ENCODE assay signal across 28 cellular contexts in the genomic region with DNA sequence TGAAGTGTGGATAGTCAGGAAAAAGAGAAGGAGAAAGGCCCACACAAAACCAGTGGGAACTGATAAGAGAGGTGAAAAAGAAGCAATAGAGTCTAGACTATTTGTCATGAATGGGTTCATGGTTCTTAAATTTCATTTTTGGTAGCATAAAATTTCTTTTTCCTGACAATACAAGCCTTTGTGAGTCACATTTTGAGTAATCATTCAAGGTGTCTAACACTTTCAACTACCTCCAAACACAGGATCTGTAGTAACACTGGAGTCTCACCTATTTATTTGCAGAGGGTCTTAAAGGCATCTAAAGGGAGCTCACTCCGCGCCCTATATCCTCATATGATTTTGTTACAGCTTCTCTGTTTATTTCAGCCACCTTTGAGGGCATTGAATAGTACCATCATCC.
DNase-seq lines count a peak whose midpoint lies in the region; ATAC-seq, FAIRE-seq and TF ChIP-seq lines count a peak whose summit lies in the region.
"Had no signal": no experiment of that assay in that cellular context is flagged by ENCODE, and none has a peak within 500 bp of the region (broad histone marks: within the 10 kb centered on the region; RNA-seq: fewer than 3 reads in every experiment).

No MANE protein-coding gene starts in this region.

- H3K9me2 ChIP-seq in PC-3 (replicated peaks; ENCODE audit: low read length): no peaks in the 10 kb centered on the region

- no peak for TF ChIP-seq EP300 in K562 (IDR thresholded peaks at IDR 0.05; ENCODE audit: low read length)

- H3K9ac ChIP-seq in PC-3 (ENCODE audit: low read length) (no peak overlapping the region), K562 (ENCODE audit: insufficient read depth in 1 of 2, low read depth in 2 of 2, low read length in 2 of 2) (no peak overlapping the region), trophoblast cell (ENCODE audit: low read length) (no peak overlapping the region)
- H3K9ac ChIP-seq: BLaER1 treated with 17β-estradiol and CSF1 and Interleukin-3, amounts not matched to agents 10 nM and 100 nM had no signal

- H2AK5ac ChIP-seq in trophoblast cell (ENCODE audit: low read length): no peak overlapping the region

- peaks cover 13% of the 10 kb centered on the region for H3K4me1 Mint-ChIP-seq in activated naive CD4-positive, alpha-beta T cell treated with anti-CD3 and anti-CD28 coated beads, Interleukin-2, amount 50 U/mL, for 24 hours
- H3K4me1 Mint-ChIP-seq in activated naive CD4-positive, alpha-beta T cell treated with anti-CD3 and anti-CD28 coated beads, Interleukin-2, amount 10 ng/mL, durations not matched to agents 7 days and 5 days: peaks cover 5% of the 10 kb centered on the region
- H3K4me1 Mint-ChIP-seq: CD8-positive, alpha-beta memory T cell had no signal

- H4K20me1 ChIP-seq in PC-3 (ENCODE audit: low read length) (no peaks in the 10 kb centered on the region), K562 (replicated peaks; ENCODE audit: control insufficient read depth, insufficient read depth, low read length) (no peaks in the 10 kb centered on the region)
- H4K20me1 ChIP-seq: BLaER1 treated with 17β-estradiol and CSF1 and Interleukin-3, amounts not matched to agents 10 nM and 100 nM had no signal

- H4K12ac ChIP-seq in trophoblast cell (ENCODE audit: low read depth, low read length): no peak overlapping the region

- H2AFZ ChIP-seq in PC-3 (ENCODE audit: low read length) (no peak overlapping the region), K562 (ENCODE audit: low read depth, low read length) (peak overlapping the region; percentile 63; the same call in 1 of the 2 replicates), trophoblast cell (ENCODE audit: insufficient read depth, low read length, poor library complexity) (no peak overlapping the region)

- in situ Hi-C loops in K562 (cut with MboI): no loop called here

- H3K9me3 ChIP-seq in PC-3 (ENCODE audit: low read length) (no peaks in the 10 kb centered on the region), K562 (replicated peaks; ENCODE audit: control insufficient read depth, insufficient read depth, low read depth, low read length) (peaks cover 2% of the 10 kb centered on the region; the same call in 1 of the 2 replicates), trophoblast cell (ENCODE audit: insufficient read depth, low read depth, low read length) (no peaks in the 10 kb centered on the region)
- H3K9me3 ChIP-seq: A549, BE2C, HAP-1 had no signal

- BruUV-seq in PC-3 (replicated peaks; lab: Mats Ljungman, UMichigan) (no TSS peak), K562 (replicated peaks; lab: Mats Ljungman, UMichigan) (no TSS peak)

- H3K36me3 ChIP-seq in PC-3 (ENCODE audit: low read depth, low read length): no peaks in the 10 kb centered on the region
- no peaks in the 10 kb centered on the region for H3K36me3 ChIP-seq in K562 (ENCODE audit: control insufficient read depth, insufficient read depth, low read length)
- no peaks in the 10 kb centered on the region for H3K36me3 ChIP-seq in trophoblast cell (ENCODE audit: control insufficient read depth in 1 of 2, insufficient read depth in 2 of 2, low read length in 2 of 2)
- H3K36me3 ChIP-seq: BE2C; BLaER1 treated with 17β-estradiol and CSF1 and Interleukin-3, amounts not matched to agents 10 nM and 100 nM; HAP-1 had no signal

- no peak overlapping the region for H3K4me3 ChIP-seq in PC-3 (ENCODE audit: low read length)
- H3K4me3 ChIP-seq in K562: no peak overlapping the region
- no peak overlapping the region for H3K4me3 ChIP-seq in trophoblast cell (ENCODE audit: low read depth, low read length)
- H3K4me3 ChIP-seq: A549; BLaER1 treated with 17β-estradiol and CSF1 and Interleukin-3, amounts not matched to agents 10 nM and 100 nM; HAP-1 had no signal

- no peak for TF ChIP-seq POLR2A in K562 (conservative IDR thresholded peaks at IDR 0.05)

- H3K4me2 ChIP-seq in PC-3 (ENCODE audit: low read length) (no peak overlapping the region), K562 (ENCODE audit: insufficient read depth, low read length) (no peak overlapping the region), trophoblast cell (ENCODE audit: low read length) (no peak overlapping the region)
- H3K4me2 ChIP-seq: A549; BLaER1 treated with 17β-estradiol and CSF1 and Interleukin-3, amounts not matched to agents 10 nM and 100 nM had no signal

- no peak for ATAC-seq in PC-3
- no peak for ATAC-seq in K562
- peak; percentile 56 for ATAC-seq in foreskin keratinocyte
- no peak for ATAC-seq in GM18511 (IDR thresholded peaks at IDR 0.05; ENCODE audit: unreplicated experiment)
- ATAC-seq: A549 had no signal

- no peak for FAIRE-seq in K562 (lab: Jason Lieb, UNC)
- FAIRE-seq: A549, D721Med, GM12891, GM18507, H54 had no signal

- H3K79me2 ChIP-seq in PC-3 (ENCODE audit: low read length) (no peaks in the 10 kb centered on the region), K562 (ENCODE audit: control insufficient read depth, insufficient read depth, low read length) (no peaks in the 10 kb centered on the region), trophoblast cell (ENCODE audit: control insufficient read depth, insufficient read depth, low read length, poor library complexity) (no peaks in the 10 kb centered on the region)

- TF ChIP-seq CTCF in PC-3 (conservative IDR thresholded peaks at IDR 0.05; ENCODE audit: low read depth, low read length): 0 out of 2 replicates have a peak, but pooled peaks have one; percentile 1
- TF ChIP-seq CTCF in K562 (IDR thresholded peaks at IDR 0.05 in 2 of 3, conservative IDR thresholded peaks at IDR 0.05 in 1 of 3; ENCODE audit: insufficient read depth in 2 of 3, low read depth in 1 of 3, low read length in 3 of 3): no peak
- no peak for TF ChIP-seq CTCF in foreskin keratinocyte (conservative IDR thresholded peaks at IDR 0.05)

- H2BK12ac ChIP-seq in trophoblast cell (ENCODE audit: low read length): no peak overlapping the region

- DNase-seq in activated naive CD4-positive, alpha-beta T cell treated with anti-CD3 and anti-CD28 coated beads, Interleukin-2, amount 10 ng/mL, durations not matched to agents 7 days and 5 days: no peak
- DNase-seq in PC-3: no peak
- no peak for DNase-seq in K562 (ENCODE audit: extremely low read depth in 1 of 4, low spot score in 3 of 4)
- DNase-seq in foreskin keratinocyte: no peak
- no peak for DNase-seq in trophoblast cell
- no peak for DNase-seq in NCI-H2196 (lab: John Stamatoyannopoulos, UW; ENCODE audit: unreplicated experiment)
- DNase-seq: 8988T; ACHN; AML-193; BE2C; CD4-positive, alpha-beta T cell; CD8-positive, alpha-beta memory T cell; DMS 273 treated with DMSO at 0.1 percent for 48 hours; DMS53; DMS79 treated with DMSO at 0.1 percent for 48 hours; GF-D8; GOT3; HFFc6 had no signal

- peak overlapping the region; percentile 84 for H3K27ac Mint-ChIP-seq in activated naive CD4-positive, alpha-beta T cell treated with anti-CD3 and anti-CD28 coated beads, Interleukin-2, amount 50 U/mL, for 24 hours
- no peak overlapping the region for H3K27ac Mint-ChIP-seq in activated naive CD4-positive, alpha-beta T cell treated with anti-CD3 and anti-CD28 coated beads, Interleukin-2, amount 10 ng/mL, durations not matched to agents 7 days and 5 days
- H3K27ac Mint-ChIP-seq: CD14-positive monocyte; CD4-positive, alpha-beta T cell; CD8-positive, alpha-beta memory T cell; HFFc6 had no signal

- no peaks in the 10 kb centered on the region for H3K27me3 ChIP-seq in PC-3 (ENCODE audit: low read length)
- H3K27me3 ChIP-seq in K562 (ENCODE audit: control insufficient read depth in 2 of 2, insufficient read depth in 2 of 2, low read length in 2 of 2): no peaks in the 10 kb centered on the region
- no peaks in the 10 kb centered on the region for H3K27me3 ChIP-seq in foreskin keratinocyte
- no peaks in the 10 kb centered on the region for H3K27me3 ChIP-seq in trophoblast cell (ENCODE audit: insufficient read depth, low read length)
- H3K27me3 ChIP-seq: BE2C; BLaER1 treated with 17β-estradiol and CSF1 and Interleukin-3, amounts not matched to agents 10 nM and 100 nM had no signal

- no peak overlapping the region for H2BK5ac ChIP-seq in trophoblast cell (ENCODE audit: low read depth, low read length, poor library complexity)

- H3K4me1 ChIP-seq in PC-3 (ENCODE audit: insufficient read depth, low read length): no peaks in the 10 kb centered on the region
- peaks cover 0 to 7% of the 10 kb centered on the region in 2 experiments; a peak in 2 of 5 replicates for H3K4me1 ChIP-seq in K562 (replicated peaks in 1 of 2; ENCODE audit: control insufficient read depth in 2 of 2, insufficient read depth in 2 of 2, low read length in 2 of 2)
- peaks cover 2% of the 10 kb centered on the region for H3K4me1 ChIP-seq in foreskin keratinocyte
- no peaks in the 10 kb centered on the region for H3K4me1 ChIP-seq in trophoblast cell (ENCODE audit: control insufficient read depth in 1 of 2, insufficient read depth in 2 of 2, low read length in 2 of 2)
- H3K4me1 ChIP-seq: A549, BE2C, HAP-1 had no signal

- intact Hi-C loops in PC-3 (cut with micrococcal nuclease): no loop called here
- intact Hi-C loops in K562 (cut with micrococcal nuclease): no loop called here

- no peak overlapping the region for H3K18ac ChIP-seq in trophoblast cell (ENCODE audit: low read length)

- no peak overlapping the region for H3K4ac ChIP-seq in trophoblast cell (ENCODE audit: low read depth, low read length)

- no peak overlapping the region for H3K14ac ChIP-seq in trophoblast cell (ENCODE audit: low read length)

- POLR2A ChIA-PET in PC-3 (lab: Charles Lee; ENCODE audit: unreplicated experiment): interaction anchor here (0.6 kb wide), 1 partner anchor 69 kb away, joined by 3 read pairs; no protein-coding TSS in a partner anchor
- POLR2A ChIA-PET in K562 (lab: Yijun Ruan, JAX): interaction anchor here (0.6 kb wide), 1 partner anchor 46 kb away, joined by 3 read pairs; no protein-coding TSS in a partner anchor

- no peak overlapping the region for H2BK120ac ChIP-seq in trophoblast cell (ENCODE audit: insufficient read depth, low read length, poor library complexity)

- no peaks in the 10 kb centered on the region for H3K79me1 ChIP-seq in trophoblast cell (ENCODE audit: low read length)

- no peak overlapping the region for H4K8ac ChIP-seq in trophoblast cell (ENCODE audit: low read depth, low read length)

- no peak overlapping the region for H3K27ac ChIP-seq in PC-3 (ENCODE audit: low read length)
- no peak overlapping the region for H3K27ac ChIP-seq in K562 (ENCODE audit: extremely low read depth, low read depth, low read length)
- no peak overlapping the region for H3K27ac ChIP-seq in foreskin keratinocyte
- no peak overlapping the region for H3K27ac ChIP-seq in trophoblast cell (ENCODE audit: low read depth, low read length)
- H3K27ac ChIP-seq: A549; BLaER1 treated with 17β-estradiol and CSF1 and Interleukin-3, amounts not matched to agents 10 nM and 100 nM had no signal

- no peak overlapping the region for H3K23ac ChIP-seq in trophoblast cell (ENCODE audit: low read length)

- H3K9me1 ChIP-seq in K562 (ENCODE audit: control insufficient read depth, insufficient read depth, low read length): no peaks in the 10 kb centered on the region

- WGBS in K562 (ENCODE audit: insufficient coverage, low coverage, missing lambda C conversion rate): 68% methylated on average over 2 of the region's 2 CpGs
- WGBS in trophoblast cell (ENCODE audit: extremely low coverage, insufficient coverage, insufficient read length): no CpG with 5 or more reads among the region's 2 CpGs

- H4K91ac ChIP-seq in trophoblast cell (ENCODE audit: low read depth, low read length): no peak overlapping the region

- no peaks in the 10 kb centered on the region for H3K9me3 Mint-ChIP-seq in activated naive CD4-positive, alpha-beta T cell treated with anti-CD3 and anti-CD28 coated beads, Interleukin-2, amount 50 U/mL, for 24 hours
- peaks cover 6% of the 10 kb centered on the region for H3K9me3 Mint-ChIP-seq in activated naive CD4-positive, alpha-beta T cell treated with anti-CD3 and anti-CD28 coated beads, Interleukin-2, amount 10 ng/mL, durations not matched to agents 7 days and 5 days
- H3K9me3 Mint-ChIP-seq: CD4-positive, alpha-beta T cell had no signal

- CTCF ChIA-PET in activated naive CD4-positive, alpha-beta T cell treated with anti-CD3 and anti-CD28 coated beads, Interleukin-2, amount 10 ng/mL, durations not matched to agents 7 days and 5 days (lab: Charles Lee): no interaction called here
- CTCF ChIA-PET in PC-3 (lab: Charles Lee): no interaction called here
- CTCF ChIA-PET in K562 (lab: Yijun Ruan, JAX; ENCODE audit: low intra/inter-chr PET ratio): no interaction called here

- no peak overlapping the region for H3K4me3 Mint-ChIP-seq in activated naive CD4-positive, alpha-beta T cell treated with anti-CD3 and anti-CD28 coated beads, Interleukin-2, amount 50 U/mL, for 24 hours
- H3K4me3 Mint-ChIP-seq in activated naive CD4-positive, alpha-beta T cell treated with anti-CD3 and anti-CD28 coated beads, Interleukin-2, amount 10 ng/mL, durations not matched to agents 7 days and 5 days: no peak overlapping the region
- H3K4me3 Mint-ChIP-seq: CD14-positive monocyte; CD4-positive, alpha-beta T cell; CD8-positive, alpha-beta memory T cell; HFFc6 had no signal

- H3K36me3 Mint-ChIP-seq in activated naive CD4-positive, alpha-beta T cell treated with anti-CD3 and anti-CD28 coated beads, Interleukin-2, amount 50 U/mL, for 24 hours: no peaks in the 10 kb centered on the region
- H3K36me3 Mint-ChIP-seq in activated naive CD4-positive, alpha-beta T cell treated with anti-CD3 and anti-CD28 coated beads, Interleukin-2, amount 10 ng/mL, durations not matched to agents 7 days and 5 days: no peaks in the 10 kb centered on the region
- H3K36me3 Mint-ChIP-seq: CD14-positive monocyte; CD8-positive, alpha-beta memory T cell had no signal

- TF ChIP-seq RAD21 in K562 (CRISPR knock-in tag; conservative IDR thresholded peaks at IDR 0.05 in 1 of 2, IDR thresholded peaks at IDR 0.05 in 1 of 2): no peak

- peaks cover 3% of the 10 kb centered on the region for H3K27me3 Mint-ChIP-seq in activated naive CD4-positive, alpha-beta T cell treated with anti-CD3 and anti-CD28 coated beads, Interleukin-2, amount 50 U/mL, for 24 hours
- H3K27me3 Mint-ChIP-seq in activated naive CD4-positive, alpha-beta T cell treated with anti-CD3 and anti-CD28 coated beads, Interleukin-2, amount 10 ng/mL, durations not matched to agents 7 days and 5 days: no peaks in the 10 kb centered on the region

- no peaks in the 10 kb centered on the region for H3F3A ChIP-seq in PC-3 (ENCODE audit: low read length, unreplicated experiment)
